In the genomic region with DNA sequence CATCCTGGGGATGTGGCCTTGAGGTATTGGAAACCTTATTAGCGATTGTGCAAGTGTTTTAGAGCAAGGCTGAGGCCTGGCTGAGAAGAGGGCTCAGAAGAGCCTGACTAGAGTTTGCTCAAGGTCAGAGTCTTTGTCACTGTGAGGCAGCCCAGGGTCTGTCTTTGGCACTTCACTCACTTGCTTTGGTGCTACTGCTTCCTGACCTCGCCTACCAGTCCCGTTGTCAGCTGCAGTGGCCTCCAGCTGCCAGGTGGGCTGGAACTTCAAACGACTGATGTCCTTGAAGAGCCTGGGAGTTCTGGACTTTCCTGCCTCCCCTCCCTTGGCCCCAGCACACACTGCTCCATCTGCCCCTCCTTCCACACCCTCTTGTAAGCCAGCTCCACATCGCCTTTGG, we compare ENCODE assay signal across 1 cellular context.
TF ChIP-seq lines count a peak whose summit lies in the region.

No MANE protein-coding gene starts in this region.

TF ChIP-seq in IMR-90, 13 proteins besides CTCF, POLR2A, EP300 and RAD21:
- TF ChIP-seq MAFK (IDR thresholded peaks at IDR 0.05; ENCODE audit: low read depth, low read length) (no peak), RFX5 (IDR thresholded peaks at IDR 0.05; ENCODE audit: low read depth, low read length) (no peak), NFE2L2 (IDR thresholded peaks at IDR 0.05; ENCODE audit: low read depth, low read length) (no peak), SMC3 (IDR thresholded peaks at IDR 0.05; ENCODE audit: low read depth, low read length) (no peak), CEBPB (IDR thresholded peaks at IDR 0.05; ENCODE audit: low read depth, low read length) (no peak), BHLHE40 (IDR thresholded peaks at IDR 0.05; ENCODE audit: low read depth, low read length) (no peak), RCOR1 (IDR thresholded peaks at IDR 0.05; ENCODE audit: insufficient replicate concordance, low read length) (no peak), FOS (IDR thresholded peaks at IDR 0.05; ENCODE audit: low read depth, low read length) (no peak), ELK1 (IDR thresholded peaks at IDR 0.05; ENCODE audit: borderline replicate concordance, low read depth, low read length) (no peak), CHD1 (IDR thresholded peaks at IDR 0.05; ENCODE audit: low read depth, low read length) (no peak), MAZ (IDR thresholded peaks at IDR 0.05; ENCODE audit: borderline replicate concordance, low read depth, low read length) (no peak), MXI1 (IDR thresholded peaks at IDR 0.05; ENCODE audit: borderline replicate concordance, low read depth, low read length) (no peak)
- TF ChIP-seq, protein P1, sequence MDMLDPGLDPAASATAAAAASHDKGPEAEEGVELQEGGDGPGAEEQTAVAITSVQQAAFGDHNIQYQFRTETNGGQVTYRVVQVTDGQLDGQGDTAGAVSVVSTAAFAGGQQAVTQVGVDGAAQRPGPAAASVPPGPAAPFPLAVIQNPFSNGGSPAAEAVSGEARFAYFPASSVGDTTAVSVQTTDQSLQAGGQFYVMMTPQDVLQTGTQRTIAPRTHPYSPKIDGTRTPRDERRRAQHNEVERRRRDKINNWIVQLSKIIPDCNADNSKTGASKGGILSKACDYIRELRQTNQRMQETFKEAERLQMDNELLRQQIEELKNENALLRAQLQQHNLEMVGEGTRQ (IDR thresholded peaks at IDR 0.05; ENCODE audit: low read depth, low read length): no peak
TF ChIP-seq in IMR-90: peak in this region for 0.
